Comparison of ENCODE assay signal across 8 cellular contexts in genomic region chr5:142770650-142771609, GRCh38. TPM values are rescaled to one million over a fixed set of nuclear protein-coding genes. Genes with fewer than 3 reads are reported as not detected.
A peak's percentile ranks its signal among the peaks of the same experiment; 100 is the strongest.
DNase-seq lines count a peak whose midpoint lies in the region; ATAC-seq lines count a peak whose summit lies in the region.

No MANE protein-coding gene starts in this region.

- H3K27ac ChIP-seq in mesodermal cell (ENCODE audit: low read depth, low read length, severe bottlenecking): no peak overlapping the region

- WGBS in mesodermal cell (ENCODE audit: insufficient coverage in 2 of 2), 2 experiments: 0 to 1% methylated on average over 70 to 79 of the region's 86 CpGs

- H3K4me3 ChIP-seq in endocrine pancreas (ENCODE audit: control insufficient read depth, insufficient read depth, low read length) (peak overlapping the region; percentile 67), mesodermal cell (ENCODE audit: extremely low read depth, insufficient read depth, low read length, poor library complexity, severe bottlenecking) (peak overlapping the region; percentile 68)

- H3K9me3 ChIP-seq in endocrine pancreas (ENCODE audit: control insufficient read depth, low read length) (no peaks in the 10 kb centered on the region), mesodermal cell (ENCODE audit: control insufficient read depth, low read length) (no peaks in the 10 kb centered on the region)

- H3K27me3 ChIP-seq in endocrine pancreas (ENCODE audit: control insufficient read depth, insufficient read depth, low read length): no peaks in the 10 kb centered on the region

- H3K36me3 ChIP-seq in endocrine pancreas (ENCODE audit: control insufficient read depth, insufficient read depth, low read length): no peaks in the 10 kb centered on the region
- no peaks in the 10 kb centered on the region for H3K36me3 ChIP-seq in mesodermal cell (ENCODE audit: control insufficient read depth, insufficient read depth, low read length)

- ATAC-seq in HG02970 (IDR thresholded peaks at IDR 0.05; ENCODE audit: low FRiP score, unreplicated experiment): peak; percentile 11

- H3K4me1 ChIP-seq in endocrine pancreas (ENCODE audit: control insufficient read depth, insufficient read depth, low read length): no peaks in the 10 kb centered on the region
- H3K4me1 ChIP-seq in mesodermal cell (ENCODE audit: control insufficient read depth, insufficient read depth, low read length, poor library complexity, severe bottlenecking): no peaks in the 10 kb centered on the region

- DNase-seq in NCI-H1436 (lab: John Stamatoyannopoulos, UW) (peak; percentile 41), NCI-H1436 treated with DMSO at 0.1 percent for 48 hours (lab: John Stamatoyannopoulos, UW) (no peak), NCI-H345 treated with DMSO at 0.1 percent for 48 hours (lab: John Stamatoyannopoulos, UW; ENCODE audit: unreplicated experiment) (peak; percentile 44)
- DNase-seq in activated CD8-positive, alpha-beta memory T cell treated with anti-CD3 and anti-CD28 coated beads for 24 hours: peak; percentile 88
- DNase-seq in stimulated activated CD8-positive, alpha-beta memory T cell treated with anti-CD3 and anti-CD28 coated beads, Interleukin-4, amount 100 ng/mL, for 24 hours (ENCODE audit: low read depth): peak; percentile 45

- peak overlapping the region; percentile 82 for H3K9ac ChIP-seq in endocrine pancreas (ENCODE audit: control insufficient read depth, insufficient read depth, low read length)

RNA-seq across cellular contexts. Expression of gene ARHGAP26, which starts 0.8 kb away (rescaled TPM):
- polyA plus RNA-seq in mesodermal cell (2013, experiment 1 of 2): 6.5 TPM
- polyA plus RNA-seq in mesodermal cell (2013, experiment 2 of 2): 4.7 TPM
